In genomic region chr6:52361945-52362442, GRCh38 we compare ENCODE assay signal across 8 cellular contexts. TPM values are rescaled to one million over a fixed set of nuclear protein-coding genes. Genes with fewer than 3 reads are reported as not detected.
DNase-seq lines count a peak whose midpoint lies in the region; ATAC-seq and TF ChIP-seq lines count a peak whose summit lies in the region.

Gene PAQR8 (plus strand): TSS chr6:52362151. CDS start chr6:52403214, 41,063 bp downstream.

- peak; percentile 73 for ATAC-seq in GM21447 (IDR thresholded peaks at IDR 0.05; ENCODE audit: unreplicated experiment)

- peak within 1 kb of the TSS; percentile 85 for H3K4me3 ChIP-seq in HUES64 (ENCODE audit: low read length)
- H3K4me3 ChIP-seq in neutrophil (ENCODE audit: low read depth in 1 of 2, low read length in 1 of 2): peak within 1 kb of the TSS; percentile 85
- peak within 1 kb of the TSS; percentile 77 to 89 (median 84) for H3K4me3 ChIP-seq in subcutaneous abdominal adipose tissue (ENCODE audit: low read depth in 1 of 5, low read length in 5 of 5)

- WGBS in HUES64: under 1% methylated on average over 69 of the region's 69 CpGs

- peak within 1 kb of the TSS; percentile 64 for H3K9ac ChIP-seq in HUES64 (ENCODE audit: low read depth, low read length)
- peak within 1 kb of the TSS; percentile 38 to 86 (median 78) for H3K9ac ChIP-seq in subcutaneous abdominal adipose tissue (ENCODE audit: low read length in 5 of 5)

- peaks cover 3% of the 10 kb centered on the region; the same call in 1 of the 2 replicates for H3K36me3 ChIP-seq in HUES64 (ENCODE audit: insufficient read depth, low read length)
- H3K36me3 ChIP-seq in neutrophil: no peaks in the 10 kb centered on the region
- H3K36me3 ChIP-seq in subcutaneous abdominal adipose tissue (ENCODE audit: control insufficient read depth in 5 of 5, insufficient read depth in 5 of 5, low read length in 5 of 5): no peaks in the 10 kb centered on the region

- no peaks in the 10 kb centered on the region for H3K9me3 ChIP-seq in HUES64 (ENCODE audit: insufficient read depth, low read depth, low read length)
- no peaks in the 10 kb centered on the region for H3K9me3 ChIP-seq in neutrophil
- H3K9me3 ChIP-seq in subcutaneous abdominal adipose tissue (ENCODE audit: control insufficient read depth in 5 of 5, low read length in 5 of 5): no peaks in the 10 kb centered on the region

- DNase-seq in DMS114 treated with DMSO at 0.1 percent for 48 hours (lab: John Stamatoyannopoulos, UW; ENCODE audit: unreplicated experiment) (peak; percentile 39), SHP77 (lab: John Stamatoyannopoulos, UW) (peak; percentile 29 to 60), activated gamma-delta T cell (lab: John Stamatoyannopoulos, UW) (peak; percentile 72), germinal center (ENCODE audit: low spot score) (peak; percentile 95)

- TF ChIP-seq CTCF in neutrophil (IDR thresholded peaks at IDR 0.05): no peak

- H3K27me3 ChIP-seq in HUES64 (ENCODE audit: insufficient read depth, low read length): peaks cover 19% of the 10 kb centered on the region
- no peaks in the 10 kb centered on the region for H3K27me3 ChIP-seq in neutrophil
- H3K27me3 ChIP-seq in subcutaneous abdominal adipose tissue (ENCODE audit: control insufficient read depth in 5 of 5, insufficient read depth in 4 of 5, low read length in 5 of 5): peaks cover 0 to 6% (median 0%) of the 10 kb centered on the region in 5 donors

- H3K27ac ChIP-seq in HUES64 (ENCODE audit: low read depth, low read length) (no peak within 1 kb of the TSS), neutrophil (peak within 1 kb of the TSS; percentile 55), subcutaneous abdominal adipose tissue (ENCODE audit: low read depth, low read length) (peak within 1 kb of the TSS; percentile 41)

- H3K4me1 ChIP-seq in HUES64 (ENCODE audit: insufficient read depth, low read length): peaks cover 16% of the 10 kb centered on the region; the same call in 1 of the 2 replicates
- peaks cover 24 to 33% of the 10 kb centered on the region in 2 experiments for H3K4me1 ChIP-seq in neutrophil (ENCODE audit: control insufficient read depth in 1 of 2, insufficient read depth in 1 of 2, low read depth in 1 of 2, low read length in 1 of 2)
- peaks cover 3 to 22% (median 19%) of the 10 kb centered on the region in 5 donors for H3K4me1 ChIP-seq in subcutaneous abdominal adipose tissue (ENCODE audit: control insufficient read depth in 5 of 5, insufficient read depth in 5 of 5, low read length in 5 of 5)

RNA-seq across cellular contexts. Expression of gene PAQR8, which starts in this region (rescaled TPM):
- polyA plus RNA-seq in HUES64 (2013, experiment 1 of 2): 5.4 TPM
- 7.7 TPM for polyA plus RNA-seq in HUES64 (2013, experiment 2 of 2)

Comparison
In these comparisons a context has a peak if more than half of its experiments do, and no peak if none do; other contexts are left out.
1. DNase-seq: peak in every context shown above with its lines; median percentile 95 in germinal center; 72 in activated gamma-delta T cell; 44 in SHP77; 39 in DMS114 treated with DMSO at 0.1 percent for 48 hours.